Comparison of ENCODE assay signal across 1 cellular context in genomic region chr18:12686100-12686499, GRCh38.
TF ChIP-seq lines count a peak whose summit lies in the region.

No MANE protein-coding gene starts in this region.

TF ChIP-seq in HepG2, 621 proteins besides CTCF, POLR2A, EP300 and RAD21:
- TF ChIP-seq ZNF225 (CRISPR knock-in tag; IDR thresholded peaks at IDR 0.05) (no peak), SMARCE1 (IDR thresholded peaks at IDR 0.05; ENCODE audit: borderline replicate concordance) (no peak), STAG1 (CRISPR knock-in tag; IDR thresholded peaks at IDR 0.05) (peak; percentile 32; the same call in 1 of the 2 replicates), ZNF124 (CRISPR knock-in tag; IDR thresholded peaks at IDR 0.05) (no peak), ZFP41 (CRISPR knock-in tag; IDR thresholded peaks at IDR 0.05; ENCODE audit: borderline replicate concordance) (no peak), ZBTB46 (CRISPR knock-in tag; IDR thresholded peaks at IDR 0.05; ENCODE audit: borderline replicate concordance) (no peak), FOXA1 (IDR thresholded peaks at IDR 0.05) (no peak), FOXA1 (CRISPR knock-in tag; IDR thresholded peaks at IDR 0.05) (peak; percentile 41; the same call in 1 of the 2 replicates)
